ENCODE assay signal across 1 cellular context in genomic region chr4:147943159-147943638, GRCh38.
TF ChIP-seq lines count a peak whose summit lies in the region.

No MANE protein-coding gene starts in this region.

TF ChIP-seq in GM12878, 131 proteins besides CTCF, POLR2A, EP300 and RAD21 (continued from another document and continues in another):
- TF ChIP-seq ZNF687 (IDR thresholded peaks at IDR 0.05) (no peak), SRF (IDR thresholded peaks at IDR 0.05; ENCODE audit: low read depth in 2 of 2, low read length in 2 of 2) (no peak), ETV6 (conservative IDR thresholded peaks at IDR 0.05 in 1 of 2, IDR thresholded peaks at IDR 0.05 in 1 of 2; ENCODE audit: borderline replicate concordance in 1 of 2, low read depth in 1 of 2) (peak in 1 of 2 experiments; percentile 88; a peak in 2 of 4 replicates), SUZ12 (IDR thresholded peaks at IDR 0.05; ENCODE audit: unreplicated experiment) (no peak), CBFB (IDR thresholded peaks at IDR 0.05; ENCODE audit: low read depth) (peak; percentile 91), HCFC1 (IDR thresholded peaks at IDR 0.05; ENCODE audit: low read length) (no peak), SMARCA5 (IDR thresholded peaks at IDR 0.05) (no peak), ZNF24 (IDR thresholded peaks at IDR 0.05) (peak; percentile 67; the same call in 1 of the 2 replicates), EED (IDR thresholded peaks at IDR 0.05; ENCODE audit: low read depth) (peak; percentile 63; the same call in 1 of the 2 replicates), KLF5 (IDR thresholded peaks at IDR 0.05; ENCODE audit: partially characterized antibody) (no peak), BRCA1 (IDR thresholded peaks at IDR 0.05; ENCODE audit: low read depth, low read length) (no peak), CEBPZ (IDR thresholded peaks at IDR 0.05; ENCODE audit: low read depth, low read length) (no peak), POU2F2 (IDR thresholded peaks at IDR 0.05; ENCODE audit: borderline replicate concordance, low read depth, low read length) (peak; percentile 41; the same call in 1 of the 3 replicates), NR2F1 (conservative IDR thresholded peaks at IDR 0.05) (peak; percentile 98), SREBF2 (IDR thresholded peaks at IDR 0.05; ENCODE audit: low read length) (no peak), ATF2 (IDR thresholded peaks at IDR 0.05; ENCODE audit: low read length) (peak; percentile 94), GATAD2B (conservative IDR thresholded peaks at IDR 0.05; ENCODE audit: low read depth) (0 out of 2 replicates have a peak, but pooled peaks have one; percentile 57), IKZF2 (IDR thresholded peaks at IDR 0.05) (peak; percentile 92), YBX1 (IDR thresholded peaks at IDR 0.05) (no peak), SP1 (IDR thresholded peaks at IDR 0.05; ENCODE audit: low read depth, low read length) (no peak), RAD51 (IDR thresholded peaks at IDR 0.05) (no peak), ZNF217 (IDR thresholded peaks at IDR 0.05) (peak; percentile 91), GABPA (IDR thresholded peaks at IDR 0.05; ENCODE audit: low read depth) (no peak), RELA (IDR thresholded peaks at IDR 0.05; ENCODE audit: borderline replicate concordance, partially characterized antibody) (no peak), SIX5 (IDR thresholded peaks at IDR 0.05; ENCODE audit: low read depth, low read length, severe bottlenecking) (no peak), BCL11A (IDR thresholded peaks at IDR 0.05; ENCODE audit: low read depth, low read length) (peak; percentile 73), BCL3 (IDR thresholded peaks at IDR 0.05; ENCODE audit: borderline replicate concordance, insufficient read depth, low read depth, low read length, poor library complexity, severe bottlenecking) (no peak), POLR2AphosphoS2 (IDR thresholded peaks at IDR 0.05; ENCODE audit: low read depth, low read length) (no peak), BHLHE40 (IDR thresholded peaks at IDR 0.05; ENCODE audit: borderline replicate concordance in 1 of 2, low read depth in 2 of 2, low read length in 1 of 2) (peak; percentile 72 to 74), HDGF (IDR thresholded peaks at IDR 0.05) (no peak), JUNB (IDR thresholded peaks at IDR 0.05) (peak; percentile 79), MEF2B (IDR thresholded peaks at IDR 0.05; ENCODE audit: partially characterized antibody, poor library complexity, severe bottlenecking) (peak; percentile 82), TAF1 (IDR thresholded peaks at IDR 0.05; ENCODE audit: borderline replicate concordance, low read depth, low read length) (no peak), RBBP5 (conservative IDR thresholded peaks at IDR 0.05) (no peak), CHD1 (IDR thresholded peaks at IDR 0.05; ENCODE audit: low read depth, low read length) (no peak), RB1 (IDR thresholded peaks at IDR 0.05; ENCODE audit: borderline replicate concordance) (peak; percentile 46; the same call in 1 of the 2 replicates), KAT2A (conservative IDR thresholded peaks at IDR 0.05; ENCODE audit: control insufficient read depth, low read depth, low read length) (no peak), ASH2L (IDR thresholded peaks at IDR 0.05; ENCODE audit: borderline replicate concordance, low read depth) (no peak), CBX3 (IDR thresholded peaks at IDR 0.05; ENCODE audit: borderline replicate concordance, low read depth) (no peak)
- TF ChIP-seq, protein P1, sequence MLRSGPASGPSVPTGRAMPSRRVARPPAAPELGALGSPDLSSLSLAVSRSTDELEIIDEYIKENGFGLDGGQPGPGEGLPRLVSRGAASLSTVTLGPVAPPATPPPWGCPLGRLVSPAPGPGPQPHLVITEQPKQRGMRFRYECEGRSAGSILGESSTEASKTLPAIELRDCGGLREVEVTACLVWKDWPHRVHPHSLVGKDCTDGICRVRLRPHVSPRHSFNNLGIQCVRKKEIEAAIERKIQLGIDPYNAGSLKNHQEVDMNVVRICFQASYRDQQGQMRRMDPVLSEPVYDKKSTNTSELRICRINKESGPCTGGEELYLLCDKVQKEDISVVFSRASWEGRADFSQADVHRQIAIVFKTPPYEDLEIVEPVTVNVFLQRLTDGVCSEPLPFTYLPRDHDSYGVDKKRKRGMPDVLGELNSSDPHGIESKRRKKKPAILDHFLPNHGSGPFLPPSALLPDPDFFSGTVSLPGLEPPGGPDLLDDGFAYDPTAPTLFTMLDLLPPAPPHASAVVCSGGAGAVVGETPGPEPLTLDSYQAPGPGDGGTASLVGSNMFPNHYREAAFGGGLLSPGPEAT (IDR thresholded peaks at IDR 0.05; ENCODE audit: low read depth), result peak; percentile 86
- TF ChIP-seq, protein P2, sequence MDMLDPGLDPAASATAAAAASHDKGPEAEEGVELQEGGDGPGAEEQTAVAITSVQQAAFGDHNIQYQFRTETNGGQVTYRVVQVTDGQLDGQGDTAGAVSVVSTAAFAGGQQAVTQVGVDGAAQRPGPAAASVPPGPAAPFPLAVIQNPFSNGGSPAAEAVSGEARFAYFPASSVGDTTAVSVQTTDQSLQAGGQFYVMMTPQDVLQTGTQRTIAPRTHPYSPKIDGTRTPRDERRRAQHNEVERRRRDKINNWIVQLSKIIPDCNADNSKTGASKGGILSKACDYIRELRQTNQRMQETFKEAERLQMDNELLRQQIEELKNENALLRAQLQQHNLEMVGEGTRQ (IDR thresholded peaks at IDR 0.05; ENCODE audit: borderline replicate concordance, low read depth, low read length), result no peak
- TF ChIP-seq, protein P3, sequence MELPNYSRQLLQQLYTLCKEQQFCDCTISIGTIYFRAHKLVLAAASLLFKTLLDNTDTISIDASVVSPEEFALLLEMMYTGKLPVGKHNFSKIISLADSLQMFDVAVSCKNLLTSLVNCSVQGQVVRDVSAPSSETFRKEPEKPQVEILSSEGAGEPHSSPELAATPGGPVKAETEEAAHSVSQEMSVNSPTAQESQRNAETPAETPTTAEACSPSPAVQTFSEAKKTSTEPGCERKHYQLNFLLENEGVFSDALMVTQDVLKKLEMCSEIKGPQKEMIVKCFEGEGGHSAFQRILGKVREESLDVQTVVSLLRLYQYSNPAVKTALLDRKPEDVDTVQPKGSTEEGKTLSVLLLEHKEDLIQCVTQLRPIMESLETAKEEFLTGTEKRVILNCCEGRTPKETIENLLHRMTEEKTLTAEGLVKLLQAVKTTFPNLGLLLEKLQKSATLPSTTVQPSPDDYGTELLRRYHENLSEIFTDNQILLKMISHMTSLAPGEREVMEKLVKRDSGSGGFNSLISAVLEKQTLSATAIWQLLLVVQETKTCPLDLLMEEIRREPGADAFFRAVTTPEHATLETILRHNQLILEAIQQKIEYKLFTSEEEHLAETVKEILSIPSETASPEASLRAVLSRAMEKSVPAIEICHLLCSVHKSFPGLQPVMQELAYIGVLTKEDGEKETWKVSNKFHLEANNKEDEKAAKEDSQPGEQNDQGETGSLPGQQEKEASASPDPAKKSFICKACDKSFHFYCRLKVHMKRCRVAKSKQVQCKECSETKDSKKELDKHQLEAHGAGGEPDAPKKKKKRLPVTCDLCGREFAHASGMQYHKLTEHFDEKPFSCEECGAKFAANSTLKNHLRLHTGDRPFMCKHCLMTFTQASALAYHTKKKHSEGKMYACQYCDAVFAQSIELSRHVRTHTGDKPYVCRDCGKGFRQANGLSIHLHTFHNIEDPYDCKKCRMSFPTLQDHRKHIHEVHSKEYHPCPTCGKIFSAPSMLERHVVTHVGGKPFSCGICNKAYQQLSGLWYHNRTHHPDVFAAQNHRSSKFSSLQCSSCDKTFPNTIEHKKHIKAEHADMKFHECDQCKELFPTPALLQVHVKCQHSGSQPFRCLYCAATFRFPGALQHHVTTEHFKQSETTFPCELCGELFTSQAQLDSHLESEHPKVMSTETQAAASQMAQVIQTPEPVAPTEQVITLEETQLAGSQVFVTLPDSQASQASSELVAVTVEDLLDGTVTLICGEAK (IDR thresholded peaks at IDR 0.05; ENCODE audit: borderline replicate concordance), result no peak
- TF ChIP-seq, protein P4, sequence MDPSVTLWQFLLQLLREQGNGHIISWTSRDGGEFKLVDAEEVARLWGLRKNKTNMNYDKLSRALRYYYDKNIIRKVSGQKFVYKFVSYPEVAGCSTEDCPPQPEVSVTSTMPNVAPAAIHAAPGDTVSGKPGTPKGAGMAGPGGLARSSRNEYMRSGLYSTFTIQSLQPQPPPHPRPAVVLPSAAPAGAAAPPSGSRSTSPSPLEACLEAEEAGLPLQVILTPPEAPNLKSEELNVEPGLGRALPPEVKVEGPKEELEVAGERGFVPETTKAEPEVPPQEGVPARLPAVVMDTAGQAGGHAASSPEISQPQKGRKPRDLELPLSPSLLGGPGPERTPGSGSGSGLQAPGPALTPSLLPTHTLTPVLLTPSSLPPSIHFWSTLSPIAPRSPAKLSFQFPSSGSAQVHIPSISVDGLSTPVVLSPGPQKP (IDR thresholded peaks at IDR 0.05; ENCODE audit: low read depth, low read length), result no peak
- TF ChIP-seq, protein P5, sequence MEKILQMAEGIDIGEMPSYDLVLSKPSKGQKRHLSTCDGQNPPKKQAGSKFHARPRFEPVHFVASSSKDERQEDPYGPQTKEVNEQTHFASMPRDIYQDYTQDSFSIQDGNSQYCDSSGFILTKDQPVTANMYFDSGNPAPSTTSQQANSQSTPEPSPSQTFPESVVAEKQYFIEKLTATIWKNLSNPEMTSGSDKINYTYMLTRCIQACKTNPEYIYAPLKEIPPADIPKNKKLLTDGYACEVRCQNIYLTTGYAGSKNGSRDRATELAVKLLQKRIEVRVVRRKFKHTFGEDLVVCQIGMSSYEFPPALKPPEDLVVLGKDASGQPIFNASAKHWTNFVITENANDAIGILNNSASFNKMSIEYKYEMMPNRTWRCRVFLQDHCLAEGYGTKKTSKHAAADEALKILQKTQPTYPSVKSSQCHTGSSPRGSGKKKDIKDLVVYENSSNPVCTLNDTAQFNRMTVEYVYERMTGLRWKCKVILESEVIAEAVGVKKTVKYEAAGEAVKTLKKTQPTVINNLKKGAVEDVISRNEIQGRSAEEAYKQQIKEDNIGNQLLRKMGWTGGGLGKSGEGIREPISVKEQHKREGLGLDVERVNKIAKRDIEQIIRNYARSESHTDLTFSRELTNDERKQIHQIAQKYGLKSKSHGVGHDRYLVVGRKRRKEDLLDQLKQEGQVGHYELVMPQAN (conservative IDR thresholded peaks at IDR 0.05), result no peak
